12 cellular contexts compared by ENCODE assay signal in the genomic region with DNA sequence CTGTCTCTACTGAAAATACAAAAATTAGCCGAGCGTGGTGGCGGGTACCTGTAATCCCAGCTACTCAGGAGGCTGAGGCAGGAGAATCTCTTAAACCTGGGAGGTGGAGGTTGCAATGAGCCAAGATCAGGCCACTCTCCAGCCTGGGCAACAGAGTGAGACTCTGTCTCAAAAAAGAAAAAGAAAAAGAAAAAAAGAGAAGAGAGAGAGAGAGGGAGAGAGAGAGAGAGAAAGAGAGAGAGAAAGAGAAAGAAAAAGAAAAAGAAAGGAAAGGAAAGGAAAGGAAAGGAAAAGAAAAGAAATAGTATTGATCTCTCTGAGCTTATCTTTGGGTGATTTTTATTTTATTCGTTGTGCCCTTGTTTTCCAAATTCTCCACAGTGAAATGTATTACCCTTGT. TPM values are rescaled to one million over a fixed set of nuclear protein-coding genes. Genes with fewer than 3 reads are reported as not detected.
"Had no signal": no experiment of that assay in that cellular context is flagged by ENCODE, and none has a peak within 500 bp of the region (broad histone marks: within the 10 kb centered on the region; RNA-seq: fewer than 3 reads in every experiment).

No MANE protein-coding gene starts in this region.

RNA-seq across cellular contexts. Expression of a gene that starts 1.2 kb away (rescaled TPM):
- total RNA-seq: activated CD4-positive, alpha-beta memory T cell treated with anti-CD3 and anti-CD28 coated beads, Interleukin-2, amount 10 ng/mL, durations not matched to agents 7 days and 5 days; activated CD4-positive, alpha-beta T cell treated with anti-CD3 and anti-CD28 coated beads for 36 hours; activated CD4-positive, alpha-beta T cell treated with anti-CD3 and anti-CD28 coated beads, Interleukin-2, amount 10 ng/mL, durations not matched to agents 7 days and 5 days; activated CD8-positive, alpha-beta memory T cell treated with anti-CD3 and anti-CD28 coated beads, Interleukin-2, amount 10 ng/mL, durations not matched to agents 7 days and 5 days; activated CD8-positive, alpha-beta T cell treated with anti-CD3 and anti-CD28 coated beads, Interleukin-2, amount 10 ng/mL, durations not matched to agents 7 days and 5 days; activated naive CD4-positive, alpha-beta T cell treated with anti-CD3 and anti-CD28 coated beads, Interleukin-2, amount 50 U/mL, for 72 hours; activated naive CD8-positive, alpha-beta T cell treated with anti-CD3 and anti-CD28 coated beads, Interleukin-2, amount 10 ng/mL, durations not matched to agents 7 days and 5 days; activated T-helper 2 cell treated with anti-CD3 and anti-CD28 coated beads, Interferon-gamma antibody, Interleukin-2, Interleukin-4, amounts not matched to agents 10 μg/mL and 5 μg/mL and 100 μg/mL, durations not matched to agents 14 hours and 24 hours and 36 hours; ascending aorta; T-cell; T-helper 1 cell treated with Interleukin-12 subunit alpha and Interleukin-12 subunit beta and Interleukin-4 antibody, amounts not matched to agents 30 ng/mL and 1 ng/mL, for 36 hours; T-helper 2 cell treated with Interferon-gamma antibody and Interleukin-4, amounts not matched to agents 100 ng/mL and 5 ng/mL, for 36 hours had no signal
